ENCODE assay signal across 1 cellular context in genomic region chr3:121552797-121553196, GRCh38.
TF ChIP-seq lines count a peak whose summit lies in the region.

No MANE protein-coding gene starts in this region.

TF ChIP-seq in SK-N-SH, 30 proteins besides CTCF, POLR2A, EP300 and RAD21 (continued from another document):
- TF ChIP-seq, protein P1, sequence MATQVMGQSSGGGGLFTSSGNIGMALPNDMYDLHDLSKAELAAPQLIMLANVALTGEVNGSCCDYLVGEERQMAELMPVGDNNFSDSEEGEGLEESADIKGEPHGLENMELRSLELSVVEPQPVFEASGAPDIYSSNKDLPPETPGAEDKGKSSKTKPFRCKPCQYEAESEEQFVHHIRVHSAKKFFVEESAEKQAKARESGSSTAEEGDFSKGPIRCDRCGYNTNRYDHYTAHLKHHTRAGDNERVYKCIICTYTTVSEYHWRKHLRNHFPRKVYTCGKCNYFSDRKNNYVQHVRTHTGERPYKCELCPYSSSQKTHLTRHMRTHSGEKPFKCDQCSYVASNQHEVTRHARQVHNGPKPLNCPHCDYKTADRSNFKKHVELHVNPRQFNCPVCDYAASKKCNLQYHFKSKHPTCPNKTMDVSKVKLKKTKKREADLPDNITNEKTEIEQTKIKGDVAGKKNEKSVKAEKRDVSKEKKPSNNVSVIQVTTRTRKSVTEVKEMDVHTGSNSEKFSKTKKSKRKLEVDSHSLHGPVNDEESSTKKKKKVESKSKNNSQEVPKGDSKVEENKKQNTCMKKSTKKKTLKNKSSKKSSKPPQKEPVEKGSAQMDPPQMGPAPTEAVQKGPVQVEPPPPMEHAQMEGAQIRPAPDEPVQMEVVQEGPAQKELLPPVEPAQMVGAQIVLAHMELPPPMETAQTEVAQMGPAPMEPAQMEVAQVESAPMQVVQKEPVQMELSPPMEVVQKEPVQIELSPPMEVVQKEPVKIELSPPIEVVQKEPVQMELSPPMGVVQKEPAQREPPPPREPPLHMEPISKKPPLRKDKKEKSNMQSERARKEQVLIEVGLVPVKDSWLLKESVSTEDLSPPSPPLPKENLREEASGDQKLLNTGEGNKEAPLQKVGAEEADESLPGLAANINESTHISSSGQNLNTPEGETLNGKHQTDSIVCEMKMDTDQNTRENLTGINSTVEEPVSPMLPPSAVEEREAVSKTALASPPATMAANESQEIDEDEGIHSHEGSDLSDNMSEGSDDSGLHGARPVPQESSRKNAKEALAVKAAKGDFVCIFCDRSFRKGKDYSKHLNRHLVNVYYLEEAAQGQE (IDR thresholded peaks at IDR 0.05; ENCODE audit: low read depth, low read length): no peak
- TF ChIP-seq MXI1 (IDR thresholded peaks at IDR 0.05; ENCODE audit: low read depth, low read length) (no peak), RCOR1 (IDR thresholded peaks at IDR 0.05; ENCODE audit: low read length) (no peak), TAF1 (IDR thresholded peaks at IDR 0.05; ENCODE audit: borderline replicate concordance, low read depth, low read length) (no peak), GABPA (IDR thresholded peaks at IDR 0.05; ENCODE audit: low read depth) (no peak)
TF ChIP-seq in SK-N-SH: peak in this region for 0.
